Comparison of ENCODE assay signal across 31 cellular contexts in genomic region chr1:38340409-38340808, GRCh38.
"Had no signal": no experiment of that assay in that cellular context is flagged by ENCODE, and none has a peak within 500 bp of the region (broad histone marks: within the 10 kb centered on the region; RNA-seq: fewer than 3 reads in every experiment).

No MANE protein-coding gene starts in this region.

- H3K4me1 ChIP-seq: adrenal gland, body of pancreas, colonic mucosa had no signal

- DNase-seq: activated CD4-positive, alpha-beta T cell treated with anti-CD3 and anti-CD28 coated beads for 1 hour; activated CD4-positive, alpha-beta T cell treated with anti-CD3 and anti-CD28 coated beads for 4 hours; activated CD4-positive, alpha-beta T cell treated with anti-CD3 and anti-CD28 coated beads, Interleukin-2, amount 10 ng/mL, durations not matched to agents 7 days and 5 days; activated CD4-positive, alpha-beta T cell treated with anti-CD3 and anti-CD28 coated beads, Interleukin-2, amount 50 U/mL, for 4 hours; activated CD8-positive, alpha-beta memory T cell treated with anti-CD3 and anti-CD28 coated beads for 24 hours; activated CD8-positive, alpha-beta T cell treated with anti-CD3 and anti-CD28 coated beads for 36 hours; activated effector memory CD4-positive, alpha-beta T cell treated with Interleukin-2 at 50 U/mL for 16 hours; activated gamma-delta T cell treated with Interleukin-2 at 50 U/mL for 16 hours; activated naive CD4-positive, alpha-beta T cell treated with anti-CD3 and anti-CD28 coated beads, Interleukin-2, amount 50 U/mL, for 16 hours; activated naive CD4-positive, alpha-beta T cell treated with Interleukin-2 at 50 U/mL for 16 hours; activated naive CD8-positive, alpha-beta T cell treated with anti-CD3 and anti-CD28 coated beads, Interleukin-2, amount 50 U/mL, for 24 hours; activated T-cell treated with anti-CD3 and anti-CD28 coated beads, Interleukin-2, amount 50 U/mL, for 4 hours; adrenal gland; amygdala; aorta; body of pancreas; central memory CD4-positive, alpha-beta T cell; cerebellar nuclear complex; colonic mucosa; dorsolateral prefrontal cortex; effector memory CD4-positive, alpha-beta T cell; endodermal cell; foreskin fibroblast; T-helper 2 cell had no signal

- H3K36me3 ChIP-seq: adrenal gland, cardiac muscle cell, colonic mucosa had no signal

- H3K9me3 ChIP-seq: adrenal gland, body of pancreas, colonic mucosa had no signal

- FAIRE-seq: frontal cortex, TTC549 had no signal

- H3K4me3 ChIP-seq: adrenal gland, body of pancreas, cardiac muscle cell, colonic mucosa, dorsolateral prefrontal cortex had no signal

- H3K27ac ChIP-seq: adrenal gland, body of pancreas, cardiac muscle cell, colonic mucosa, dorsolateral prefrontal cortex, VCaP had no signal

- H3K27me3 ChIP-seq: adrenal gland, body of pancreas, cardiac muscle cell, colonic mucosa had no signal

- ATAC-seq: activated CD8-positive, alpha-beta T cell treated with anti-CD3 and anti-CD28 coated beads for 36 hours; activated naive CD8-positive, alpha-beta T cell treated with anti-CD3 and anti-CD28 coated beads, Interleukin-2, amount 50 U/mL, for 24 hours; activated T-cell treated with anti-CD3 and anti-CD28 coated beads, Interleukin-2, amount 50 U/mL, for 4 hours; activated T-helper 17 cell treated with anti-CD3 and anti-CD28 coated beads, Interleukin-2, amount 50 U/mL, for 72 hours; body of pancreas; esophagus mucosa; WTC11 had no signal
